In the genomic region with DNA sequence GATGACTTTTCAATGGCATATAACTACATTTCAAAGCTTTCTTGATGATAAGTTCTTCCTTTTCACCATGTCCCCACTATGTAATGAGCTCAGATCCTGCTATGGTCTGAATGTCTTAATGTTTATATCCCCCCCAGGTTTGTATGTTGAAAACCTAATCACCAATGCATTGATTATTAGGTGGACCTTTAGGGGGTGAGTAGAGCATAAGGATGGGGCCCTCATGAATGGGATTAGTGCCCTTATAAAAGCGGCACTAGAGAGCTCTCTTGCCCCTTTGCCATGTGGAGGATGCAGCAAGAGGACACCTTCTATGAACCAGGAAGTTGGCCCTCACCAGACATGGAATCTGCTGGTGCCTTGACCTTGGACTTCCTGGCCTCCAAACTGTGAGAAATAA, we compare ENCODE assay signal across 11 cellular contexts.
"Had no signal": no experiment of that assay in that cellular context is flagged by ENCODE, and none has a peak within 500 bp of the region (broad histone marks: within the 10 kb centered on the region; RNA-seq: fewer than 3 reads in every experiment).

No MANE protein-coding gene starts in this region.

- H3K9ac ChIP-seq: GM23248 had no signal

- H3K36me3 ChIP-seq: HAP-1 had no signal

- H3K4me1 ChIP-seq: HAP-1 had no signal

- H3K4me3 Mint-ChIP-seq: GM23338, H9, HFFc6 had no signal

- DNase-seq: GOT3, H7, H9, HCEC 1CT, HFFc6 had no signal

- H3K4me1 Mint-ChIP-seq: GM23338 had no signal

- H3K9me3 Mint-ChIP-seq: GM23338 had no signal

- H2AFZ ChIP-seq: GM23248, GM23338 had no signal

- H3K4me2 ChIP-seq: GM23338 had no signal

- ATAC-seq: GM23338, HCT116 had no signal

- H3K4me3 ChIP-seq: GM23248, GM23338, HAP-1 had no signal

- FAIRE-seq: H1, H54 had no signal

- H3K9me3 ChIP-seq: HAP-1 had no signal

- H3K27ac Mint-ChIP-seq: GM23338, H9, HFFc6 had no signal

- H3K27ac ChIP-seq: GM23248 had no signal
